In genomic region chr11:118621071-118621815, GRCh38 we compare ENCODE assay signal across 1 cellular context.
TF ChIP-seq lines count a peak whose summit lies in the region.

No MANE protein-coding gene starts in this region.

TF ChIP-seq in GM12878, 131 proteins besides CTCF, POLR2A, EP300 and RAD21:
- no peak for TF ChIP-seq ZNF384 (IDR thresholded peaks at IDR 0.05; ENCODE audit: borderline replicate concordance, low read depth, low read length)
- TF ChIP-seq MAX (IDR thresholded peaks at IDR 0.05; ENCODE audit: low read depth, low read length) = no peak
- TF ChIP-seq TARDBP (IDR thresholded peaks at IDR 0.05; ENCODE audit: borderline replicate concordance) = no peak
- no peak for TF ChIP-seq LARP7 (IDR thresholded peaks at IDR 0.05)
- 0 out of 3 replicates have a peak, but pooled peaks of 1 of the 2 experiments have one; percentile 6 for TF ChIP-seq EGR1 (IDR thresholded peaks at IDR 0.05; ENCODE audit: borderline replicate concordance in 1 of 2, low read depth in 2 of 2, low read length in 2 of 2)
- TF ChIP-seq HDAC2 (IDR thresholded peaks at IDR 0.05) = no peak
